In genomic region chr6:32415521-32416019, GRCh38 we compare ENCODE assay signal across 8 cellular contexts. TPM values are rescaled to one million over a fixed set of nuclear protein-coding genes. Genes with fewer than 3 reads are reported as not detected.
A peak's percentile ranks its signal among the peaks of the same experiment; 100 is the strongest.
DNase-seq lines count a peak whose midpoint lies in the region; ATAC-seq and TF ChIP-seq lines count a peak whose summit lies in the region.

No MANE protein-coding gene starts in this region.

- H3K4me1 Mint-ChIP-seq in activated T-cell treated with anti-CD3 and anti-CD28 coated beads, Interleukin-2, amount 50 U/mL, for 4 hours (ENCODE audit: low read depth) = peaks cover 6% of the 10 kb centered on the region
- peaks cover 18% of the 10 kb centered on the region for H3K4me1 Mint-ChIP-seq in stimulated activated naive CD8-positive, alpha-beta T cell treated with anti-CD3 and anti-CD28 coated beads, Interleukin-15, amount 100 ng/mL, for 72 hours

- H3K4me3 Mint-ChIP-seq in activated T-cell treated with anti-CD3 and anti-CD28 coated beads, Interleukin-2, amount 50 U/mL, for 4 hours = no peak overlapping the region
- peak overlapping the region in 1 of 2 donors; percentile 4 for H3K4me3 Mint-ChIP-seq in stimulated activated naive CD8-positive, alpha-beta T cell treated with anti-CD3 and anti-CD28 coated beads, Interleukin-15, amount 100 ng/mL, for 72 hours

- H3K9me3 Mint-ChIP-seq in activated T-cell treated with anti-CD3 and anti-CD28 coated beads, Interleukin-2, amount 50 U/mL, for 4 hours = no peaks in the 10 kb centered on the region
- no peaks in the 10 kb centered on the region for H3K9me3 Mint-ChIP-seq in stimulated activated naive CD8-positive, alpha-beta T cell treated with anti-CD3 and anti-CD28 coated beads, Interleukin-15, amount 100 ng/mL, for 72 hours

- H3K9ac ChIP-seq in PC-3 (ENCODE audit: low read length) (no peak overlapping the region), neural cell (ENCODE audit: low read length) (no peak overlapping the region)

- H3F3A ChIP-seq in PC-3 (ENCODE audit: low read length, unreplicated experiment) (no peaks in the 10 kb centered on the region), neural cell (ENCODE audit: insufficient read depth, low read length, poor library complexity, severe bottlenecking) (no peaks in the 10 kb centered on the region)

- POLR2A ChIA-PET in PC-3 (lab: Charles Lee; ENCODE audit: unreplicated experiment) = no interaction called here

- H3K9me2 ChIP-seq in PC-3 (replicated peaks; ENCODE audit: low read length) = no peaks in the 10 kb centered on the region
- no peaks in the 10 kb centered on the region for H3K9me2 ChIP-seq in neural cell (ENCODE audit: insufficient read depth, low read length)

- no TSS peak for BruUV-seq in PC-3 (replicated peaks; lab: Mats Ljungman, UMichigan)

- no peak for TF ChIP-seq EP300 in neural cell (conservative IDR thresholded peaks at IDR 0.05; ENCODE audit: poor library complexity, severe bottlenecking)

- CTCF ChIA-PET in PC-3 (lab: Charles Lee) = no interaction called here

- no peaks in the 10 kb centered on the region for H3K9me3 ChIP-seq in PC-3 (ENCODE audit: low read length)
- H3K9me3 ChIP-seq in neural cell (ENCODE audit: low read length) = no peaks in the 10 kb centered on the region

- H3K27ac Mint-ChIP-seq in stimulated activated naive CD8-positive, alpha-beta T cell treated with anti-CD3 and anti-CD28 coated beads, Interleukin-15, amount 100 ng/mL, for 72 hours = no peak overlapping the region

- DNase-seq in COLO668 (lab: John Stamatoyannopoulos, UW; ENCODE audit: unreplicated experiment) (peak; percentile 33), HT1080 (ENCODE audit: low read depth) (peak; percentile 51), PC-3 (peak; percentile 87), fibroblast of mammary gland (ENCODE audit: low read depth) (peak; percentile 63)
- peak; percentile 73 for DNase-seq in activated T-cell treated with anti-CD3 and anti-CD28 coated beads, Interleukin-2, amount 50 U/mL, for 4 hours
- DNase-seq in stimulated activated naive CD8-positive, alpha-beta T cell treated with anti-CD3 and anti-CD28 coated beads, Interleukin-15, amount 100 ng/mL, for 72 hours = peak; percentile 62 to 63

- H3K36me3 ChIP-seq in PC-3 (ENCODE audit: low read depth, low read length) = no peaks in the 10 kb centered on the region
- no peaks in the 10 kb centered on the region for H3K36me3 ChIP-seq in neural cell (ENCODE audit: insufficient read depth, low read length)

- H4K20me1 ChIP-seq in PC-3 (ENCODE audit: low read length) = no peaks in the 10 kb centered on the region
- H4K20me1 ChIP-seq in neural cell (ENCODE audit: insufficient read depth) = no peaks in the 10 kb centered on the region

- H3K27me3 ChIP-seq in PC-3 (ENCODE audit: low read length) (peaks cover 26% of the 10 kb centered on the region), neural cell (ENCODE audit: insufficient read depth, low read depth, low read length) (peaks cover 3% of the 10 kb centered on the region)

- H3K27ac ChIP-seq in PC-3 (ENCODE audit: low read length) (no peak overlapping the region), neural cell (ENCODE audit: low read length) (no peak overlapping the region)

- no peak overlapping the region for H3K4me3 ChIP-seq in PC-3 (ENCODE audit: low read length)
- no peak overlapping the region for H3K4me3 ChIP-seq in fibroblast of mammary gland (ENCODE audit: control insufficient read depth, low read depth, low read length)
- no peak overlapping the region for H3K4me3 ChIP-seq in neural cell (ENCODE audit: low read length)

- H3K4me2 ChIP-seq in PC-3 (ENCODE audit: low read length) = peak overlapping the region; percentile 54
- no peak overlapping the region for H3K4me2 ChIP-seq in neural cell (ENCODE audit: low read length)

- peak; percentile 96 for TF ChIP-seq CTCF in PC-3 (conservative IDR thresholded peaks at IDR 0.05; ENCODE audit: low read depth, low read length)
- TF ChIP-seq CTCF in fibroblast of mammary gland (conservative IDR thresholded peaks at IDR 0.05; ENCODE audit: control insufficient read depth, insufficient read depth, low read depth, low read length) = peak; percentile 99
- peak; percentile 79 for TF ChIP-seq CTCF in neural cell (IDR thresholded peaks at IDR 0.05; ENCODE audit: poor library complexity, severe bottlenecking)

- peaks cover 49% of the 10 kb centered on the region for H3K27me3 Mint-ChIP-seq in activated T-cell treated with anti-CD3 and anti-CD28 coated beads, Interleukin-2, amount 50 U/mL, for 4 hours (ENCODE audit: low read depth)
- H3K27me3 Mint-ChIP-seq in stimulated activated naive CD8-positive, alpha-beta T cell treated with anti-CD3 and anti-CD28 coated beads, Interleukin-15, amount 100 ng/mL, for 72 hours = peaks cover 75% of the 10 kb centered on the region

- intact Hi-C loops in PC-3 (cut with micrococcal nuclease) = loop anchor here (1.0 kb wide), 1 partner anchor 285 kb away; no protein-coding TSS in a partner anchor

- H3K36me3 Mint-ChIP-seq in activated T-cell treated with anti-CD3 and anti-CD28 coated beads, Interleukin-2, amount 50 U/mL, for 4 hours (ENCODE audit: insufficient read depth) = no peaks in the 10 kb centered on the region

- H2AFZ ChIP-seq in PC-3 (ENCODE audit: low read length) = peak overlapping the region; percentile 54
- no peak overlapping the region for H2AFZ ChIP-seq in neural cell (ENCODE audit: low read depth, low read length)

- H3K4me1 ChIP-seq in PC-3 (ENCODE audit: insufficient read depth, low read length) = peaks cover 4% of the 10 kb centered on the region; the same call in 1 of the 2 replicates

- no peaks in the 10 kb centered on the region for H3K79me2 ChIP-seq in PC-3 (ENCODE audit: low read length)
- H3K79me2 ChIP-seq in neural cell (replicated peaks; ENCODE audit: insufficient read depth, low read length) = no peaks in the 10 kb centered on the region

- peak; percentile 54 for ATAC-seq in PC-3
- ATAC-seq in activated T-cell treated with anti-CD3 and anti-CD28 coated beads, Interleukin-2, amount 50 U/mL, for 4 hours = peak; percentile 65 to 79
- ATAC-seq in stimulated activated naive CD8-positive, alpha-beta T cell treated with anti-CD3 and anti-CD28 coated beads, Interleukin-15, amount 100 ng/mL, for 72 hours = peak; percentile 71
- ATAC-seq in HG02938 (IDR thresholded peaks at IDR 0.05; ENCODE audit: unreplicated experiment) = no peak

- peak; percentile 72 for TF ChIP-seq RAD21 in neural cell (conservative IDR thresholded peaks at IDR 0.05)

TF ChIP-seq in neural cell, 6 proteins besides CTCF, POLR2A, EP300 and RAD21:
- TF ChIP-seq TAF1 (IDR thresholded peaks at IDR 0.05; ENCODE audit: low read depth) = no peak
- peak; percentile 78 for TF ChIP-seq SMC3 (conservative IDR thresholded peaks at IDR 0.05; ENCODE audit: poor library complexity)

RNA-seq across cellular contexts. Expression of gene BTNL2, which starts 8.6 kb away (rescaled TPM):
- total RNA-seq in HT1080 (2014; rRNA removed; shearing (Covaris generic)) = not detected in 2 replicates
- not detected in 2 replicates for polyA plus RNA-seq in HT1080 (2015; cell fraction: cytosol; rRNA removed)
- not detected in 2 replicates for polyA plus RNA-seq in HT1080 (2015; cell fraction: nucleus; rRNA removed)
- not detected in 2 replicates for total RNA-seq in PC-3 (2014; rRNA removed)
- not detected for total RNA-seq in activated T-cell treated with anti-CD3 and anti-CD28 coated beads, Interleukin-2, amount 50 U/mL, for 4 hours
- not detected in 2 replicates for polyA plus RNA-seq in neural cell
- polyA minus RNA-seq in neural cell = not detected in 2 replicates

RNA-seq across cellular contexts. Expression of gene HLA-DRA, which starts 24.1 kb away (rescaled TPM):
- total RNA-seq in HT1080 (2014; rRNA removed; shearing (Covaris generic)) = 0.33 and 0.61 TPM in 2 replicates
- 4.6 and 5.1 TPM in 2 replicates for polyA plus RNA-seq in HT1080 (2015; cell fraction: cytosol; rRNA removed)
- 6.3 and 8.3 TPM in 2 replicates for polyA plus RNA-seq in HT1080 (2015; cell fraction: nucleus; rRNA removed)
- not detected in 2 replicates for total RNA-seq in PC-3 (2014; rRNA removed)
- 10 to 100 TPM; 14.2 to 37.3 (median 18.4) TPM for total RNA-seq in activated T-cell treated with anti-CD3 and anti-CD28 coated beads, Interleukin-2, amount 50 U/mL, for 4 hours
- polyA plus RNA-seq in neural cell = not detected in 2 replicates
- not detected in 2 replicates for polyA minus RNA-seq in neural cell

RNA-seq across cellular contexts. Expression of gene TSBP1, which starts 43.9 kb away (rescaled TPM):
- not detected in 2 replicates for total RNA-seq in HT1080 (2014; rRNA removed; shearing (Covaris generic))
- not detected in 2 replicates for polyA plus RNA-seq in HT1080 (2015; cell fraction: cytosol; rRNA removed)
- polyA plus RNA-seq in HT1080 (2015; cell fraction: nucleus; rRNA removed) = not detected in 2 replicates
- not detected in 2 replicates for total RNA-seq in PC-3 (2014; rRNA removed)
- total RNA-seq in activated T-cell treated with anti-CD3 and anti-CD28 coated beads, Interleukin-2, amount 50 U/mL, for 4 hours = not detected
- polyA plus RNA-seq in neural cell = not detected in 2 replicates
- not detected in 2 replicates for polyA minus RNA-seq in neural cell

Comparison
In these comparisons a context has a peak if more than half of its experiments do, and no peak if none do; other contexts are left out.
1. DNase-seq: peak in every context shown above with its lines; median percentile 87 in PC-3; 73 in activated T-cell treated with anti-CD3 and anti-CD28 coated beads, Interleukin-2, amount 50 U/mL, for 4 hours; 63 in fibroblast of mammary gland; 62 in stimulated activated naive CD8-positive, alpha-beta T cell treated with anti-CD3 and anti-CD28 coated beads, Interleukin-15, amount 100 ng/mL, for 72 hours; 51 in HT1080; 33 in COLO668.